Comparison of ENCODE assay signal across 8 cellular contexts in genomic region chr5:149141957-149142851, GRCh38. TPM values are rescaled to one million over a fixed set of nuclear protein-coding genes. Genes with fewer than 3 reads are reported as not detected.
DNase-seq lines count a peak whose midpoint lies in the region; ATAC-seq, FAIRE-seq and TF ChIP-seq lines count a peak whose summit lies in the region.

No MANE protein-coding gene starts in this region.

- H3K36me3 ChIP-seq in WERI-Rb-1 (no peaks in the 10 kb centered on the region), cardiac muscle cell (no peaks in the 10 kb centered on the region), pancreas (no peaks in the 10 kb centered on the region)

- no peaks in the 10 kb centered on the region for H3K9me3 Mint-ChIP-seq in T-helper 2 cell treated with Interferon-gamma antibody and Interleukin-4, amounts not matched to agents 5 μg/mL and 100 μg/mL, for 36 hours

- H3K4me1 ChIP-seq in cardiac muscle cell (ENCODE audit: low read depth) = no peaks in the 10 kb centered on the region
- peaks cover 0 to 4% (median 0%) of the 10 kb centered on the region in 3 donors for H3K4me1 ChIP-seq in pancreas

- H3K27me3 ChIP-seq in WERI-Rb-1 (ENCODE audit: insufficient read depth, low read depth, severe bottlenecking) = peaks cover 60% of the 10 kb centered on the region
- peaks cover 19% of the 10 kb centered on the region for H3K27me3 ChIP-seq in cardiac muscle cell
- H3K27me3 ChIP-seq in pancreas = peaks cover 0 to 4% (median 0%) of the 10 kb centered on the region in 4 donors

- H3K27ac Mint-ChIP-seq in T-helper 2 cell treated with Interferon-gamma antibody and Interleukin-4, amounts not matched to agents 5 μg/mL and 100 μg/mL, for 36 hours = no peak overlapping the region

- peaks cover 2% of the 10 kb centered on the region for H3K9me3 ChIP-seq in WERI-Rb-1 (ENCODE audit: severe bottlenecking)
- no peaks in the 10 kb centered on the region for H3K9me3 ChIP-seq in cardiac muscle cell (ENCODE audit: low read depth)
- H3K9me3 ChIP-seq in pancreas = no peaks in the 10 kb centered on the region

- WGBS in pancreas, 2 donors = 58 to 62% methylated on average over 19 to 20 of the region's 20 CpGs

- peak; percentile 5 to 69 (median 34) for ATAC-seq in pancreas

- no peak for TF ChIP-seq POLR2A in GM12892 (IDR thresholded peaks at IDR 0.05; ENCODE audit: low read depth, low read length)

- FAIRE-seq in pancreas (lab: Jason Lieb, UNC) = no peak
- FAIRE-seq in GM12892 (lab: Jason Lieb, UNC) = no peak

- no peak for DNase-seq in T-helper 2 cell treated with Interferon-gamma antibody and Interleukin-4, amounts not matched to agents 5 μg/mL and 100 μg/mL, for 36 hours (ENCODE audit: low spot score)
- DNase-seq in T-helper 2 cell = no peak
- no peak for DNase-seq in WERI-Rb-1
- peak in 1 of 2 donors; percentile 25 for DNase-seq in cardiac muscle cell (ENCODE audit: low read depth in 1 of 2, low spot score in 1 of 2)
- DNase-seq in pancreas = peak in 1 of 6 donors; percentile 41
- no peak for DNase-seq in NCI-H2029 treated with DMSO at 0.1 percent for 48 hours (lab: John Stamatoyannopoulos, UW)
- no peak for DNase-seq in AML-193 (lab: John Stamatoyannopoulos, UW)
- DNase-seq in GM12892 (ENCODE audit: insufficient read length) = no peak

- no peaks in the 10 kb centered on the region for H3K36me3 Mint-ChIP-seq in T-helper 2 cell treated with Interferon-gamma antibody and Interleukin-4, amounts not matched to agents 5 μg/mL and 100 μg/mL, for 36 hours (ENCODE audit: low read depth)

- TF ChIP-seq CTCF in WERI-Rb-1 (IDR thresholded peaks at IDR 0.05; ENCODE audit: low read depth, low read length) (no peak), cardiac muscle cell (IDR thresholded peaks at IDR 0.05; ENCODE audit: low read depth, low read length) (no peak), pancreas (IDR thresholded peaks at IDR 0.05) (no peak)

- intact Hi-C loops in pancreas (cut with DNase I) = no loop called here

- peaks cover 4% of the 10 kb centered on the region for H3K4me1 Mint-ChIP-seq in T-helper 2 cell treated with Interferon-gamma antibody and Interleukin-4, amounts not matched to agents 5 μg/mL and 100 μg/mL, for 36 hours (ENCODE audit: low read depth)

- no peak overlapping the region for H3K27ac ChIP-seq in WERI-Rb-1
- H3K27ac ChIP-seq in cardiac muscle cell = no peak overlapping the region
- H3K27ac ChIP-seq in pancreas = no peak overlapping the region

- H3K27me3 Mint-ChIP-seq in T-helper 2 cell treated with Interferon-gamma antibody and Interleukin-4, amounts not matched to agents 5 μg/mL and 100 μg/mL, for 36 hours (ENCODE audit: low read depth) = peaks cover 27% of the 10 kb centered on the region

- peak overlapping the region; percentile 52 for H3K4me3 Mint-ChIP-seq in T-helper 2 cell treated with Interferon-gamma antibody and Interleukin-4, amounts not matched to agents 5 μg/mL and 100 μg/mL, for 36 hours

- H3K4me3 ChIP-seq in WERI-Rb-1 (ENCODE audit: low read depth, low read length) (peak overlapping the region; percentile 44), cardiac muscle cell (peak overlapping the region; percentile 56), pancreas (peak overlapping the region in 3 of 4 donors; percentile 50 to 55 (median 52))

RNA-seq across cellular contexts. Expression of gene ABLIM3, which starts 0.9 kb away (rescaled TPM):
- 1.9 and 2.1 TPM in 2 replicates for total RNA-seq in cardiac muscle cell
- 1.1 and 2.4 TPM in 2 replicates for polyA plus RNA-seq in cardiac muscle cell
- 1 to 10 TPM; 1.3 to 4.1 (median 2.1) TPM for total RNA-seq in pancreas
- 1 to 10 TPM; 2.7 to 8.1 TPM for polyA plus RNA-seq in pancreas
- not detected for polyA plus RNA-seq in GM12892 (2012; ENCODE audit: missing spikeins)
